7 cellular contexts compared by ENCODE assay signal in genomic region chr1:73998348-73998959, GRCh38.
DNase-seq lines count a peak whose midpoint lies in the region; ATAC-seq and TF ChIP-seq lines count a peak whose summit lies in the region.

No MANE protein-coding gene starts in this region.

- H3K9ac ChIP-seq in mammary epithelial cell (ENCODE audit: insufficient read depth, low read length) (no peak overlapping the region), mesendoderm (ENCODE audit: low read length) (no peak overlapping the region)

- H2BK120ac ChIP-seq in mesendoderm (ENCODE audit: low read depth, low read length), result no peak overlapping the region

- H3K79me2 ChIP-seq in mammary epithelial cell (ENCODE audit: insufficient read depth, low read length) (no peaks in the 10 kb centered on the region), mesendoderm (ENCODE audit: control insufficient read depth, insufficient read depth, low read length) (no peaks in the 10 kb centered on the region)

- no peaks in the 10 kb centered on the region for H4K20me1 ChIP-seq in mammary epithelial cell (ENCODE audit: insufficient read depth, low read length)

- H3K18ac ChIP-seq in mesendoderm (ENCODE audit: low read length), result no peak overlapping the region

- ATAC-seq in HG02885 (IDR thresholded peaks at IDR 0.05; ENCODE audit: poor library complexity, unreplicated experiment) (peak; percentile 65), HG03139 (IDR thresholded peaks at IDR 0.05; ENCODE audit: unreplicated experiment) (no peak), GM18517 (IDR thresholded peaks at IDR 0.05; ENCODE audit: unreplicated experiment) (no peak)

- WGBS in mammary epithelial cell (ENCODE audit: low coverage, missing lambda C conversion rate), result 0% methylated on average over 2 of the region's 2 CpGs
- WGBS in mesendoderm (ENCODE audit: extremely low coverage, insufficient coverage, low lambda C conversion rate), result no CpG with 5 or more reads among the region's 2 CpGs

- intact Hi-C loops in mammary epithelial cell (cut with micrococcal nuclease), result loop anchor here (1.0 to 10.0 kb wide), 2 partner anchors 158 to 686 kb away; no protein-coding TSS in a partner anchor

- BruUV-seq in mammary epithelial cell (replicated peaks; lab: Mats Ljungman, UMichigan), result no TSS peak

- TF ChIP-seq CTCF in GM12873 (IDR thresholded peaks at IDR 0.05; ENCODE audit: insufficient read depth, low read depth, low read length, missing control alignments) (peak; percentile 29), mammary epithelial cell (conservative IDR thresholded peaks at IDR 0.05 in 1 of 2, IDR thresholded peaks at IDR 0.05 in 1 of 2; ENCODE audit: extremely low read depth in 1 of 2, insufficient read depth in 1 of 2, low read depth in 1 of 2, low read length in 2 of 2) (peak; percentile 44 to 50)

- no peak overlapping the region for H3K56ac ChIP-seq in mesendoderm (ENCODE audit: low read length)

- H3K27ac ChIP-seq in mammary epithelial cell (ENCODE audit: insufficient read depth, low read depth, low read length) (no peak overlapping the region), mesendoderm (ENCODE audit: low read depth, low read length) (no peak overlapping the region)

- no peak overlapping the region for H2BK15ac ChIP-seq in mesendoderm (replicated peaks; ENCODE audit: low read depth)

- H2AK5ac ChIP-seq in mesendoderm (ENCODE audit: low read length), result no peak overlapping the region

- H2BK5ac ChIP-seq in mesendoderm (ENCODE audit: low read length), result no peak overlapping the region

- H3K4me1 ChIP-seq in mammary epithelial cell (ENCODE audit: insufficient read depth, low read length), result no peaks in the 10 kb centered on the region
- H3K4me1 ChIP-seq in mesendoderm (ENCODE audit: control insufficient read depth, low read depth, low read length), result no peaks in the 10 kb centered on the region

- no peak overlapping the region for H3K4ac ChIP-seq in mesendoderm (ENCODE audit: low read depth, low read length)

- no peaks in the 10 kb centered on the region for H3K79me1 ChIP-seq in mesendoderm (ENCODE audit: low read length)

- no peak overlapping the region for H3K4me2 ChIP-seq in mammary epithelial cell (ENCODE audit: insufficient read depth, low read depth, low read length)
- H3K4me2 ChIP-seq in mesendoderm (ENCODE audit: low read length), result no peak overlapping the region

- H3K23ac ChIP-seq in mesendoderm (ENCODE audit: low read length), result no peak overlapping the region

- CTCF ChIA-PET in mammary epithelial cell (lab: Charles Lee; ENCODE audit: low non-redundant PET), result interaction anchor here (0.6 to 1.1 kb wide), 3 partner anchors 325 to 692 kb away, joined by 3 to 5 read pairs (median 4); no protein-coding TSS in a partner anchor

- no peak overlapping the region for H4K8ac ChIP-seq in mesendoderm (ENCODE audit: low read depth, low read length)

- H3K4me3 ChIP-seq in mammary epithelial cell (replicated peaks in 1 of 3; ENCODE audit: insufficient read depth in 1 of 3, low read depth in 2 of 3, low read length in 3 of 3) (no peak overlapping the region), mesendoderm (ENCODE audit: low read length) (no peak overlapping the region)

- H2AFZ ChIP-seq in mammary epithelial cell (ENCODE audit: low read depth, low read length), result no peak overlapping the region

- dilution Hi-C loops in mammary epithelial cell (cut with HindIII; ENCODE audit: low sequenced_read_pairs), result loop anchor here (10.0 kb wide), 1 partner anchor 174 kb away; no protein-coding TSS in a partner anchor

- no peaks in the 10 kb centered on the region for H3K9me3 ChIP-seq in mammary epithelial cell (replicated peaks; ENCODE audit: insufficient read depth, low read length)

- H3K27me3 ChIP-seq in mammary epithelial cell (ENCODE audit: insufficient read depth, low read length), result no peaks in the 10 kb centered on the region
- H3K27me3 ChIP-seq in mesendoderm (ENCODE audit: insufficient read depth, low read length, poor library complexity), result no peaks in the 10 kb centered on the region

- in situ Hi-C loops in mammary epithelial cell (cut with MboI; ENCODE audit: low sequenced_read_pairs in 2 of 2), result loop anchor here in 1 of 2 donors (25.0 kb wide), 1 partner anchor 161 kb away; no protein-coding TSS in a partner anchor

- no peak overlapping the region for H4K5ac ChIP-seq in mesendoderm (ENCODE audit: low read length)

- DNase-seq in NCI-H2227 (lab: John Stamatoyannopoulos, UW; ENCODE audit: unreplicated experiment), result peak; percentile 21
- peak; percentile 28 for DNase-seq in mammary epithelial cell
- DNase-seq in mesendoderm, result peak; percentile 68

- H3K36me3 ChIP-seq in mammary epithelial cell (ENCODE audit: insufficient read depth, low read length) (no peaks in the 10 kb centered on the region), mesendoderm (ENCODE audit: control insufficient read depth, insufficient read depth, low read length) (no peaks in the 10 kb centered on the region)
